14 cellular contexts compared by ENCODE assay signal in the genomic region with DNA sequence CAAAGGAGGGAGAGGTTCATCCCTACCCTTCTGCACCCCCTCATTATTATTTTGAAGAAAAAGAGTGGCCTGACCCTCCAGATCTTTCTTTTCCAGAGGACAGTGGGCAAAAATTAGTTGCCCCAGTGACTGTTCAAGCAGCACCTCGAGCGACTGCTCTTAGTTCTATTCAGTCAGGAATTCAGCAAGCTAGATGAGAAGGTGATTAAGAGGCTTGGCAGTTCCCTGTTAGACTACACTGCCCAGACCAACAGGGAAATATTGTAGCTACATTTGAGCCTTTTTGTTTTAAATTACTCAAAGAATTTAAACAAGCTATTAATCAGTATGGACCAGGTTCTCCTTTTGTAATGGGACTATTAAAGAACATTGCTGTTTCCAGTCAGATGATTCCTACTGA. TPM values are rescaled to one million over a fixed set of nuclear protein-coding genes. Genes with fewer than 3 reads are reported as not detected.
"Had no signal": no experiment of that assay in that cellular context is flagged by ENCODE, and none has a peak within 500 bp of the region (broad histone marks: within the 10 kb centered on the region; RNA-seq: fewer than 3 reads in every experiment).

No MANE protein-coding gene starts in this region.

RNA-seq across cellular contexts. Expression of a gene that starts 41.5 kb away (rescaled TPM):
- total RNA-seq: esophagus mucosa, foreskin keratinocyte, lung microvascular endothelial cell, prostate gland, transverse colon had no signal
- polyA plus RNA-seq: foreskin keratinocyte had no signal

RNA-seq across cellular contexts. Expression of a gene that starts 51.8 kb away (rescaled TPM):
- total RNA-seq: cerebellum; dermis microvascular lymphatic vessel endothelial cell; foreskin keratinocyte; liver; lung microvascular endothelial cell; mesenteric fat pad; mononuclear cell; naive thymus-derived CD4-positive, alpha-beta T cell; sciatic nerve; transverse colon; urinary bladder had no signal
- polyA plus RNA-seq: foreskin keratinocyte; immature natural killer cell; liver; naive thymus-derived CD4-positive, alpha-beta T cell; urinary bladder had no signal
